ENCODE assay signal across 17 cellular contexts in genomic region chr5:79759436-79759835, GRCh38.
DNase-seq lines count a peak whose midpoint lies in the region; ATAC-seq, FAIRE-seq and TF ChIP-seq lines count a peak whose summit lies in the region.
"Had no signal": no experiment of that assay in that cellular context is flagged by ENCODE, and none has a peak within 500 bp of the region (broad histone marks: within the 10 kb centered on the region; RNA-seq: fewer than 3 reads in every experiment).

No MANE protein-coding gene starts in this region.

- H3K4me1 ChIP-seq in right cardiac atrium (ENCODE audit: control insufficient read depth, insufficient read depth, low read length) = peaks cover 1% of the 10 kb centered on the region
- H3K4me1 ChIP-seq in keratinocyte (ENCODE audit: control insufficient read depth, extremely low read depth, insufficient read depth, low read length) = no peaks in the 10 kb centered on the region
- no peaks in the 10 kb centered on the region for H3K4me1 ChIP-seq in A673 (ENCODE audit: insufficient read depth, low read length, poor library complexity, severe bottlenecking)
- H3K4me1 ChIP-seq: tibial nerve had no signal

- H3K4me3 ChIP-seq in right cardiac atrium (ENCODE audit: low read length) = no peak overlapping the region
- no peak overlapping the region for H3K4me3 ChIP-seq in keratinocyte (ENCODE audit: control insufficient read depth in 2 of 3, extremely low read depth in 1 of 3, insufficient read depth in 2 of 3, low read depth in 1 of 3, low read length in 3 of 3)
- H3K4me3 ChIP-seq in H7 (ENCODE audit: insufficient read depth, low read depth, low read length) = no peak overlapping the region
- no peak overlapping the region for H3K4me3 ChIP-seq in A673 (ENCODE audit: low read depth, low read length, poor library complexity, severe bottlenecking)
- H3K4me3 ChIP-seq: tibial nerve had no signal

- intact Hi-C loops in right cardiac atrium (cut with DNase I) (no loop called here), Right ventricle myocardium superior (cut with DNase I) (no loop called here), A673 (cut with micrococcal nuclease; ENCODE audit: unreplicated experiment) (no loop called here)

- dilution Hi-C loops in keratinocyte (cut with MboI; ENCODE audit: extremely low pct_ligation_motif_present, low sequenced_read_pairs) = no loop called here

- H3K27ac ChIP-seq in right cardiac atrium (ENCODE audit: low read length) = peak overlapping the region; percentile 17
- no peak overlapping the region for H3K27ac ChIP-seq in keratinocyte (ENCODE audit: control insufficient read depth, insufficient read depth, low read length)
- H3K27ac ChIP-seq in A673 (ENCODE audit: low read depth, low read length, poor library complexity, severe bottlenecking) = no peak overlapping the region
- H3K27ac ChIP-seq: tibial nerve had no signal

- H3K9ac ChIP-seq in keratinocyte (ENCODE audit: control insufficient read depth, extremely low read depth, insufficient read depth, low read length) = no peak overlapping the region

- no peaks in the 10 kb centered on the region for H3K27me3 ChIP-seq in right cardiac atrium (ENCODE audit: control insufficient read depth, insufficient read depth)
- H3K27me3 ChIP-seq in keratinocyte (ENCODE audit: control insufficient read depth, extremely low read depth, insufficient read depth, low read length) = no peaks in the 10 kb centered on the region
- H3K27me3 ChIP-seq in H7 (ENCODE audit: control insufficient read depth, insufficient read depth, low read length) = no peaks in the 10 kb centered on the region
- H3K27me3 ChIP-seq in A673 (replicated peaks; ENCODE audit: insufficient read depth, low read depth, low read length, poor library complexity) = no peaks in the 10 kb centered on the region
- H3K27me3 ChIP-seq: tibial nerve had no signal

- 91% methylated on average over 2 of the region's 2 CpGs for WGBS in right cardiac atrium

- CTCF ChIA-PET in A673 (lab: Charles Lee) = no interaction called here

- no peaks in the 10 kb centered on the region for H3K9me1 ChIP-seq in keratinocyte (ENCODE audit: control insufficient read depth, extremely low read depth, insufficient read depth, low read length)

- H3K4me1 Mint-ChIP-seq in activated T-cell treated with anti-CD3 and anti-CD28 coated beads, Interleukin-2, amount 50 U/mL, for 4 hours (ENCODE audit: low read depth) = peaks cover 1% of the 10 kb centered on the region
- H3K4me1 Mint-ChIP-seq: neural crest cell had no signal

- peaks cover 1% of the 10 kb centered on the region for H3K27me3 Mint-ChIP-seq in activated T-cell treated with anti-CD3 and anti-CD28 coated beads, Interleukin-2, amount 50 U/mL, for 4 hours (ENCODE audit: low read depth)
- H3K27me3 Mint-ChIP-seq: T-helper 17 cell had no signal

- H3K9me3 ChIP-seq in right cardiac atrium (ENCODE audit: control insufficient read depth, low read length) (no peaks in the 10 kb centered on the region), keratinocyte (ENCODE audit: control insufficient read depth, low read depth, low read length) (no peaks in the 10 kb centered on the region), A673 (ENCODE audit: low read depth, low read length, poor library complexity, severe bottlenecking) (no peaks in the 10 kb centered on the region)
- H3K9me3 ChIP-seq: tibial nerve had no signal

- TF ChIP-seq CTCF in keratinocyte (optimal IDR thresholded peaks at IDR 0.05 in 1 of 3, IDR thresholded peaks at IDR 0.05 in 1 of 3, conservative IDR thresholded peaks at IDR 0.05 in 1 of 3; ENCODE audit: extremely low read depth in 1 of 3, insufficient read depth in 2 of 3, low read length in 3 of 3) = no peak
- no peak for TF ChIP-seq CTCF in A673 (conservative IDR thresholded peaks at IDR 0.05; ENCODE audit: low read depth, low read length)

- peak; percentile 65 for FAIRE-seq in keratinocyte (lab: Jason Lieb, UNC)

- no peaks in the 10 kb centered on the region for H3K36me3 ChIP-seq in keratinocyte (ENCODE audit: control insufficient read depth in 2 of 2, extremely low read depth in 1 of 2, insufficient read depth in 2 of 2, low read length in 2 of 2)
- no peaks in the 10 kb centered on the region for H3K36me3 ChIP-seq in H7 (replicated peaks; ENCODE audit: control insufficient read depth, insufficient read depth, low read length)
- no peaks in the 10 kb centered on the region for H3K36me3 ChIP-seq in A673 (ENCODE audit: insufficient read depth, low read length, poor library complexity, severe bottlenecking)

- H4K20me1 ChIP-seq in keratinocyte (ENCODE audit: control insufficient read depth, extremely low read depth, insufficient read depth, low read length) = no peaks in the 10 kb centered on the region

- no peaks in the 10 kb centered on the region for H3K36me3 Mint-ChIP-seq in activated T-cell treated with anti-CD3 and anti-CD28 coated beads, Interleukin-2, amount 50 U/mL, for 4 hours (ENCODE audit: insufficient read depth)

- POLR2A ChIA-PET in A673 (lab: Charles Lee; ENCODE audit: low non-redundant PET) = no interaction called here

- no peak overlapping the region for H2AFZ ChIP-seq in keratinocyte (ENCODE audit: control insufficient read depth, low read length)

- no peak overlapping the region for H3K4me3 Mint-ChIP-seq in activated T-cell treated with anti-CD3 and anti-CD28 coated beads, Interleukin-2, amount 50 U/mL, for 4 hours
- H3K4me3 Mint-ChIP-seq: neural crest cell, T-helper 17 cell had no signal

- no peaks in the 10 kb centered on the region for H3K9me3 Mint-ChIP-seq in activated T-cell treated with anti-CD3 and anti-CD28 coated beads, Interleukin-2, amount 50 U/mL, for 4 hours
- H3K9me3 Mint-ChIP-seq: neural crest cell had no signal

- no peak overlapping the region for H3K4me2 ChIP-seq in keratinocyte (ENCODE audit: control insufficient read depth, extremely low read depth, insufficient read depth, low read depth, low read length)

- H3K79me2 ChIP-seq in keratinocyte (ENCODE audit: control insufficient read depth, insufficient read depth, low read length) = no peaks in the 10 kb centered on the region

- DNase-seq in right cardiac atrium (no peak), Right ventricle myocardium superior (no peak), astrocyte of the hippocampus (ENCODE audit: low read depth, low spot score) (peak; percentile 85), keratinocyte (ENCODE audit: low read depth, low spot score) (no peak), H7 (no peak), A673 (ENCODE audit: low spot score) (no peak)
- DNase-seq in activated T-cell treated with anti-CD3 and anti-CD28 coated beads, Interleukin-2, amount 50 U/mL, for 4 hours = no peak
- DNase-seq: activated gamma-delta T cell treated with Interleukin-2 at 50 U/mL for 16 hours, DMS53, left colon, NCI-H1105 treated with DMSO at 0.1 percent for 48 hours, NCI-H345, T-helper 17 cell had no signal

- BruUV-seq in A673 (replicated peaks; lab: Mats Ljungman, UMichigan) = no TSS peak

- ATAC-seq in right cardiac atrium = no peak
- ATAC-seq in Right ventricle myocardium superior (ENCODE audit: poor library complexity) = no peak
- no peak for ATAC-seq in HG02623 (IDR thresholded peaks at IDR 0.05; ENCODE audit: unreplicated experiment)
- ATAC-seq in activated T-cell treated with anti-CD3 and anti-CD28 coated beads, Interleukin-2, amount 50 U/mL, for 4 hours = no peak
- ATAC-seq: HCT116, left colon, T-helper 17 cell had no signal
